ENCODE assay signal across 10 cellular contexts in genomic region chr6:111722220-111722731, GRCh38.
A peak's percentile ranks its signal among the peaks of the same experiment; 100 is the strongest.
DNase-seq lines count a peak whose midpoint lies in the region; ATAC-seq and TF ChIP-seq lines count a peak whose summit lies in the region.
"Had no signal": no experiment of that assay in that cellular context is flagged by ENCODE, and none has a peak within 500 bp of the region (broad histone marks: within the 10 kb centered on the region; RNA-seq: fewer than 3 reads in every experiment).

No MANE protein-coding gene starts in this region.

- ATAC-seq in activated CD8-positive, alpha-beta T cell treated with anti-CD3 and anti-CD28 coated beads, Interleukin-2, amount 10 ng/mL, durations not matched to agents 7 days and 5 days: no peak
- ATAC-seq in gastroesophageal sphincter (peak; percentile 45), GM19463 (IDR thresholded peaks at IDR 0.05; ENCODE audit: unreplicated experiment) (no peak)

- peaks cover 95% of the 10 kb centered on the region for H3K36me3 Mint-ChIP-seq in activated T-cell treated with anti-CD3 and anti-CD28 coated beads, Interleukin-2, amount 50 U/mL, for 24 hours (ENCODE audit: low read depth)
- H3K36me3 Mint-ChIP-seq in activated CD8-positive, alpha-beta T cell treated with anti-CD3 and anti-CD28 coated beads, Interleukin-2, amount 10 ng/mL, durations not matched to agents 7 days and 5 days (ENCODE audit: low read depth): peaks cover 41% of the 10 kb centered on the region

- H3K9me3 Mint-ChIP-seq in activated T-cell treated with anti-CD3 and anti-CD28 coated beads, Interleukin-2, amount 50 U/mL, for 24 hours: no peaks in the 10 kb centered on the region
- H3K9me3 Mint-ChIP-seq in activated CD8-positive, alpha-beta T cell treated with anti-CD3 and anti-CD28 coated beads, Interleukin-2, amount 10 ng/mL, durations not matched to agents 7 days and 5 days (ENCODE audit: insufficient read depth): no peaks in the 10 kb centered on the region

- H3K27me3 ChIP-seq in gastroesophageal sphincter: no peaks in the 10 kb centered on the region

- peak overlapping the region; percentile 85 for H3K27ac Mint-ChIP-seq in activated T-cell treated with anti-CD3 and anti-CD28 coated beads, Interleukin-2, amount 50 U/mL, for 24 hours
- H3K27ac Mint-ChIP-seq in activated CD8-positive, alpha-beta T cell treated with anti-CD3 and anti-CD28 coated beads, Interleukin-2, amount 10 ng/mL, durations not matched to agents 7 days and 5 days: peak overlapping the region; percentile 26

- H3K36me3 ChIP-seq in gastroesophageal sphincter: peaks cover 0 to 12% of the 10 kb centered on the region in 2 donors

- no peak overlapping the region for H3K4me3 ChIP-seq in gastroesophageal sphincter

- no peak for DNase-seq in activated T-cell treated with anti-CD3 and anti-CD28 coated beads, Interleukin-2, amount 50 U/mL, for 24 hours
- DNase-seq in activated T-cell treated with anti-CD3 and anti-CD28 coated beads, Interleukin-2, amount 50 U/mL, for 48 hours: no peak
- DNase-seq in activated CD8-positive, alpha-beta T cell treated with anti-CD3 and anti-CD28 coated beads, Interleukin-2, amount 10 ng/mL, durations not matched to agents 7 days and 5 days: no peak
- DNase-seq in stromal cell of bone marrow (ENCODE audit: low read depth): peak; percentile 72
- no peak for DNase-seq in RKO (ENCODE audit: low spot score)
- no peak for DNase-seq in DMS53 treated with DMSO at 0.1 percent for 48 hours (lab: John Stamatoyannopoulos, UW; ENCODE audit: unreplicated experiment)
- DNase-seq: caudate nucleus, NCI-H1105 had no signal

- POLR2A ChIA-PET in activated CD8-positive, alpha-beta T cell treated with anti-CD3 and anti-CD28 coated beads, Interleukin-2, amount 10 ng/mL, durations not matched to agents 7 days and 5 days (lab: Charles Lee): interaction anchor here (1.0 kb wide), 1 partner anchor 10 kb away, joined by 3 read pairs; no protein-coding TSS in a partner anchor

- H3K27ac ChIP-seq in gastroesophageal sphincter: peak overlapping the region in 1 of 4 donors; percentile 28

- H3K4me1 ChIP-seq in gastroesophageal sphincter: peaks cover 0 to 45% (median 12%) of the 10 kb centered on the region in 3 donors

- H3K9me3 ChIP-seq in gastroesophageal sphincter: no peaks in the 10 kb centered on the region

- WGBS in gastroesophageal sphincter (ENCODE audit: low coverage in 1 of 2), 2 donors: 46% methylated on average over 3 of the region's 3 CpGs

- CTCF ChIA-PET in activated CD8-positive, alpha-beta T cell treated with anti-CD3 and anti-CD28 coated beads, Interleukin-2, amount 10 ng/mL, durations not matched to agents 7 days and 5 days (lab: Charles Lee): interaction anchor here (0.7 to 4.1 kb wide), 28 partner anchors 10 to 463 kb away, joined by 3 to 26 read pairs (median 5); a partner anchor contains a TSS

- no peak for TF ChIP-seq EP300 in gastroesophageal sphincter (IDR thresholded peaks at IDR 0.05)

- peaks cover 97% of the 10 kb centered on the region for H3K4me1 Mint-ChIP-seq in activated T-cell treated with anti-CD3 and anti-CD28 coated beads, Interleukin-2, amount 50 U/mL, for 24 hours (ENCODE audit: low read depth)
- H3K4me1 Mint-ChIP-seq in activated CD8-positive, alpha-beta T cell treated with anti-CD3 and anti-CD28 coated beads, Interleukin-2, amount 10 ng/mL, durations not matched to agents 7 days and 5 days (ENCODE audit: low read depth): peaks cover 57% of the 10 kb centered on the region

- H3K4me3 Mint-ChIP-seq in activated T-cell treated with anti-CD3 and anti-CD28 coated beads, Interleukin-2, amount 50 U/mL, for 24 hours: no peak overlapping the region
- H3K4me3 Mint-ChIP-seq in activated CD8-positive, alpha-beta T cell treated with anti-CD3 and anti-CD28 coated beads, Interleukin-2, amount 10 ng/mL, durations not matched to agents 7 days and 5 days: no peak overlapping the region

- no peak for TF ChIP-seq CTCF in gastroesophageal sphincter (IDR thresholded peaks at IDR 0.05)

- no peaks in the 10 kb centered on the region for H3K27me3 Mint-ChIP-seq in activated T-cell treated with anti-CD3 and anti-CD28 coated beads, Interleukin-2, amount 50 U/mL, for 24 hours
- H3K27me3 Mint-ChIP-seq in activated CD8-positive, alpha-beta T cell treated with anti-CD3 and anti-CD28 coated beads, Interleukin-2, amount 10 ng/mL, durations not matched to agents 7 days and 5 days (ENCODE audit: low read depth): no peaks in the 10 kb centered on the region

- TF ChIP-seq POLR2A in gastroesophageal sphincter (IDR thresholded peaks at IDR 0.05): no peak
